7 cellular contexts compared by ENCODE assay signal in genomic region chr17:51429938-51430337, GRCh38.
DNase-seq lines count a peak whose midpoint lies in the region; ATAC-seq, FAIRE-seq and TF ChIP-seq lines count a peak whose summit lies in the region.
"Not testable (repeated sequence)": the region's sequence is repeated elsewhere in the genome, so short reads cannot be mapped to it uniquely, and the experiment has no call there.

No MANE protein-coding gene starts in this region.

- not testable (repeated sequence) for TF ChIP-seq EP300 in K562 (IDR thresholded peaks at IDR 0.05; ENCODE audit: low read length)

- BruUV-seq in K562 (replicated peaks; lab: Mats Ljungman, UMichigan), result not testable (repeated sequence)

- not testable (repeated sequence) for H3K36me3 ChIP-seq in K562 (ENCODE audit: control insufficient read depth, insufficient read depth, low read length)

- peak in 1 of 10 experiments; percentile 20 for DNase-seq in CD4-positive, alpha-beta T cell
- peak in 2 of 34 experiments; percentile 6 to 24 for DNase-seq in T-cell
- peak; percentile 25 to 41 for DNase-seq in activated CD4-positive, alpha-beta T cell treated with anti-CD3 and anti-CD28 coated beads for 4 hours
- not testable (repeated sequence) for DNase-seq in activated T-cell treated with anti-CD3 and anti-CD28 coated beads, Interleukin-2, amount 50 U/mL, for 24 hours; K562 (ENCODE audit: extremely low read depth in 1 of 4, low spot score in 3 of 4); naive thymus-derived CD8-positive, alpha-beta T cell

- H3K9me3 ChIP-seq in CD4-positive, alpha-beta T cell (ENCODE audit: control insufficient read depth, low read length); K562 (replicated peaks; ENCODE audit: control insufficient read depth, insufficient read depth, low read depth, low read length): not testable (repeated sequence)

- H3K4me1 Mint-ChIP-seq in CD4-positive, alpha-beta T cell (ENCODE audit: low read depth), result peaks cover 65% of the 10 kb centered on the region
- peaks cover 61 to 70% (median 67%) of the 10 kb centered on the region in 3 donors for H3K4me1 Mint-ChIP-seq in T-cell
- H3K4me1 Mint-ChIP-seq in activated T-cell treated with anti-CD3 and anti-CD28 coated beads, Interleukin-2, amount 50 U/mL, for 24 hours (ENCODE audit: low read depth), result peaks cover 62% of the 10 kb centered on the region
- peaks cover 67% of the 10 kb centered on the region for H3K4me1 Mint-ChIP-seq in activated naive CD4-positive, alpha-beta T cell treated with anti-CD3 and anti-CD28 coated beads, Interleukin-2, amount 50 U/mL, for 24 hours
- H3K4me1 Mint-ChIP-seq in naive thymus-derived CD8-positive, alpha-beta T cell, result peaks cover 24 to 56% (median 51%) of the 10 kb centered on the region in 4 donors

- not testable (repeated sequence) for TF ChIP-seq POLR2A in K562 (conservative IDR thresholded peaks at IDR 0.05)

- not testable (repeated sequence) for TF ChIP-seq CTCF in CD4-positive, alpha-beta T cell (IDR thresholded peaks at IDR 0.05); K562 (IDR thresholded peaks at IDR 0.05 in 2 of 3, conservative IDR thresholded peaks at IDR 0.05 in 1 of 3; ENCODE audit: insufficient read depth in 2 of 3, low read depth in 1 of 3, low read length in 3 of 3)

- WGBS in K562 (ENCODE audit: insufficient coverage, low coverage, missing lambda C conversion rate), result 0% methylated on average over 3 of the region's 3 CpGs

- not testable (repeated sequence) for H3K27me3 ChIP-seq in CD4-positive, alpha-beta T cell (ENCODE audit: control insufficient read depth, insufficient read depth, low read length); K562 (ENCODE audit: control insufficient read depth in 2 of 2, insufficient read depth in 2 of 2, low read length in 2 of 2)

- POLR2A ChIA-PET in CD4-positive, alpha-beta T cell (lab: Charles Lee), result interaction anchor here (1.0 kb wide), 1 partner anchor 11 kb away, joined by 3 read pairs; no protein-coding TSS in a partner anchor
- POLR2A ChIA-PET in T-cell (lab: Charles Lee); K562 (lab: Yijun Ruan, JAX); naive thymus-derived CD8-positive, alpha-beta T cell (lab: Charles Lee): not testable (repeated sequence)

- intact Hi-C loops in CD4-positive, alpha-beta T cell (cut with DNase I, micrococcal nuclease), result loop anchor here in 1 of 2 experiments (5.0 kb wide), 1 partner anchor 32 kb away; no protein-coding TSS in a partner anchor
- intact Hi-C loops in K562 (cut with micrococcal nuclease), result loop anchor here (5.0 kb wide), 1 partner anchor 58 kb away; no protein-coding TSS in a partner anchor

- H3K4me1 ChIP-seq in K562 (replicated peaks in 1 of 2; ENCODE audit: control insufficient read depth in 2 of 2, insufficient read depth in 2 of 2, low read length in 2 of 2), result not testable (repeated sequence)

- not testable (repeated sequence) for FAIRE-seq in K562 (lab: Jason Lieb, UNC)

- not testable (repeated sequence) for H2AFZ ChIP-seq in K562 (ENCODE audit: low read depth, low read length)

- H3K9me3 Mint-ChIP-seq in CD4-positive, alpha-beta T cell; T-cell; activated T-cell treated with anti-CD3 and anti-CD28 coated beads, Interleukin-2, amount 50 U/mL, for 24 hours; activated naive CD4-positive, alpha-beta T cell treated with anti-CD3 and anti-CD28 coated beads, Interleukin-2, amount 50 U/mL, for 24 hours; naive thymus-derived CD8-positive, alpha-beta T cell: not testable (repeated sequence)

- in situ Hi-C loops in K562 (cut with MboI), result not testable (repeated sequence)

- ATAC-seq in CD4-positive, alpha-beta T cell (ENCODE audit: poor library complexity); T-cell (replicated peaks in 1 of 4); naive thymus-derived CD8-positive, alpha-beta T cell: not testable (repeated sequence)
- ATAC-seq in K562, result peak; percentile 27; the same call in 1 of the 3 replicates

- not testable (repeated sequence) for H4K20me1 ChIP-seq in K562 (replicated peaks; ENCODE audit: control insufficient read depth, insufficient read depth, low read length)

- not testable (repeated sequence) for H3K36me3 Mint-ChIP-seq in CD4-positive, alpha-beta T cell (ENCODE audit: low read depth); T-cell; activated T-cell treated with anti-CD3 and anti-CD28 coated beads, Interleukin-2, amount 50 U/mL, for 24 hours (ENCODE audit: low read depth); activated naive CD4-positive, alpha-beta T cell treated with anti-CD3 and anti-CD28 coated beads, Interleukin-2, amount 50 U/mL, for 24 hours; naive thymus-derived CD8-positive, alpha-beta T cell

- not testable (repeated sequence) for TF ChIP-seq RAD21 in K562 (CRISPR knock-in tag; conservative IDR thresholded peaks at IDR 0.05 in 1 of 2, IDR thresholded peaks at IDR 0.05 in 1 of 2)

- not testable (repeated sequence) for H3K79me2 ChIP-seq in K562 (ENCODE audit: control insufficient read depth, insufficient read depth, low read length)

- not testable (repeated sequence) for H3K4me2 ChIP-seq in K562 (ENCODE audit: insufficient read depth, low read length)

- H3K9ac ChIP-seq in K562 (ENCODE audit: insufficient read depth in 1 of 2, low read depth in 2 of 2, low read length in 2 of 2), result not testable (repeated sequence)

- H3K27ac ChIP-seq in CD4-positive, alpha-beta T cell (ENCODE audit: low read depth, low read length), result peak overlapping the region; percentile 96
- not testable (repeated sequence) for H3K27ac ChIP-seq in K562 (ENCODE audit: extremely low read depth, low read depth, low read length)

- H3K4me3 ChIP-seq in K562, result not testable (repeated sequence)

- CTCF ChIA-PET in CD4-positive, alpha-beta T cell (lab: Charles Lee), result interaction anchor here (1.0 to 1.5 kb wide), 2 partner anchors 25 to 58 kb away, joined by 3 to 6 read pairs; no protein-coding TSS in a partner anchor
- CTCF ChIA-PET in T-cell (lab: Charles Lee), result interaction anchor here in 1 of 2 donors (0.6 kb wide), 2 partner anchors 30 to 80 kb away, joined by 3 to 4 read pairs; no protein-coding TSS in a partner anchor
- CTCF ChIA-PET in K562 (lab: Yijun Ruan, JAX; ENCODE audit: low intra/inter-chr PET ratio), result not testable (repeated sequence)

- not testable (repeated sequence) for H3K27me3 Mint-ChIP-seq in CD4-positive, alpha-beta T cell; T-cell; activated T-cell treated with anti-CD3 and anti-CD28 coated beads, Interleukin-2, amount 50 U/mL, for 24 hours; activated naive CD4-positive, alpha-beta T cell treated with anti-CD3 and anti-CD28 coated beads, Interleukin-2, amount 50 U/mL, for 24 hours; naive thymus-derived CD8-positive, alpha-beta T cell

- H3K4me3 Mint-ChIP-seq in CD4-positive, alpha-beta T cell, result peak overlapping the region; percentile 69
- H3K4me3 Mint-ChIP-seq in T-cell, result peak overlapping the region in 2 of 3 donors; percentile 1 to 64
- H3K4me3 Mint-ChIP-seq in activated T-cell treated with anti-CD3 and anti-CD28 coated beads, Interleukin-2, amount 50 U/mL, for 24 hours, result not testable (repeated sequence)
- H3K4me3 Mint-ChIP-seq in activated naive CD4-positive, alpha-beta T cell treated with anti-CD3 and anti-CD28 coated beads, Interleukin-2, amount 50 U/mL, for 24 hours, result peak overlapping the region; percentile 27
- H3K4me3 Mint-ChIP-seq in naive thymus-derived CD8-positive, alpha-beta T cell, result peak overlapping the region in 7 of 10 donors; percentile 15 to 69 (median 38)

- not testable (repeated sequence) for H3K9me1 ChIP-seq in K562 (ENCODE audit: control insufficient read depth, insufficient read depth, low read length)

- peak overlapping the region; percentile 95 for H3K27ac Mint-ChIP-seq in CD4-positive, alpha-beta T cell
- peak overlapping the region; percentile 90 to 91 for H3K27ac Mint-ChIP-seq in T-cell
- H3K27ac Mint-ChIP-seq in activated T-cell treated with anti-CD3 and anti-CD28 coated beads, Interleukin-2, amount 50 U/mL, for 24 hours, result peak overlapping the region; percentile 84
- H3K27ac Mint-ChIP-seq in activated naive CD4-positive, alpha-beta T cell treated with anti-CD3 and anti-CD28 coated beads, Interleukin-2, amount 50 U/mL, for 24 hours, result peak overlapping the region; percentile 93
- peak overlapping the region; percentile 84 to 95 (median 90) for H3K27ac Mint-ChIP-seq in naive thymus-derived CD8-positive, alpha-beta T cell

TF ChIP-seq in K562, 482 proteins besides CTCF, POLR2A, EP300 and RAD21 (continues in another document):
- TF ChIP-seq NCOR1 (IDR thresholded peaks at IDR 0.05), result peak; percentile 39; the same call in 1 of the 2 replicates
- peak; percentile 7 for TF ChIP-seq MEIS2 (IDR thresholded peaks at IDR 0.05; ENCODE audit: partially characterized antibody)
- peak in 1 of 2 experiments; percentile 20; a peak in 1 of 4 replicates for TF ChIP-seq TRIM24 (IDR thresholded peaks at IDR 0.05)
- peak in 1 of 2 experiments; percentile 54; a peak in 1 of 4 replicates for TF ChIP-seq RCOR1 (IDR thresholded peaks at IDR 0.05; ENCODE audit: borderline replicate concordance in 1 of 2, low read depth in 2 of 2, low read length in 2 of 2)
- peak; percentile 22; the same call in 1 of the 2 replicates for TF ChIP-seq SMAD4 (CRISPR knock-in tag; conservative IDR thresholded peaks at IDR 0.05)
- TF ChIP-seq ARID1B (IDR thresholded peaks at IDR 0.05), result peak; percentile 66; the same call in 1 of the 2 replicates
- peak; percentile 31; the same call in 1 of the 2 replicates for TF ChIP-seq NFIC (IDR thresholded peaks at IDR 0.05)
- peak; percentile 71 for TF ChIP-seq TAL1 (IDR thresholded peaks at IDR 0.05)
- peak; percentile 60 for TF ChIP-seq CBFA2T2 (conservative IDR thresholded peaks at IDR 0.05)
- peak; percentile 59 for TF ChIP-seq TCF3 (CRISPR knock-in tag; IDR thresholded peaks at IDR 0.05)
- peak in 1 of 2 experiments; percentile 36; a peak in 1 of 4 replicates for TF ChIP-seq TEAD1 (CRISPR knock-in tag; IDR thresholded peaks at IDR 0.05)
